Comparison of ENCODE assay signal across 25 cellular contexts in the genomic region with DNA sequence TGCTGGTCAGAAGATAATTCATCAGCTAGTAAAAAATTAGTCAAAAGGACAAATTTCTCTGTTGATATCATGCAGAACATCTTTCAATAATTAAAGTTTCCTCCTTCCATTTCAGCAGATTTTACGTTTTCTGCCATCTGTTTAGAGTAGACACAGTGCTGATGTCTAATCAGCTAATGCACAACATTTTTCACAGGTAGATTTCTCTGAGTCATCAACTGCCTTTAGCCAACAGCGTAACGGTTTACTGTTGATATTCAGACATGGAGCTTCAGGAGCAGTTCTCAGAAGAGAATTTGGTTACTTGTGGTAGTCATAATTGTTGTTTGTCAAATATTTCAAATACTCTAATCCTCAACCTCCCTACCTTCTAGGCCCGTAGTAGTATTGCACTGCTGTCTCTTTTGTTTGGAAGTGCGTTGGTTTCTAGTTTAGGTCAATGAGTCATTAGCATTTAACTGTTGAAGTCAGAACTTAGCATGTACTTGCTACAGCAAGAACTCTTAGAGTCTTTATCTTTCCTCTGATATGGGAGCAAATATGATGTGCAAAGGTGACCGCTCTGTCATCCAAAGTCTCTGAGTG.
DNase-seq lines count a peak whose midpoint lies in the region; ATAC-seq, FAIRE-seq and TF ChIP-seq lines count a peak whose summit lies in the region.
"Had no signal": no experiment of that assay in that cellular context is flagged by ENCODE, and none has a peak within 500 bp of the region (broad histone marks: within the 10 kb centered on the region; RNA-seq: fewer than 3 reads in every experiment).

No MANE protein-coding gene starts in this region.

- peak; percentile 33; the same call in 1 of the 2 replicates for TF ChIP-seq EP300 in K562 (IDR thresholded peaks at IDR 0.05; ENCODE audit: low read length)

- BruUV-seq in K562 (replicated peaks; lab: Mats Ljungman, UMichigan): no TSS peak

- no peaks in the 10 kb centered on the region for H3K9me1 ChIP-seq in K562 (ENCODE audit: control insufficient read depth, insufficient read depth, low read length)

- H3K27ac ChIP-seq in K562 (ENCODE audit: extremely low read depth, low read depth, low read length): peak overlapping the region; percentile 58; the same call in 1 of the 3 replicates
- H3K27ac ChIP-seq: A549, GM23248, Peyer's patch had no signal

- peak overlapping the region; percentile 70 for H2AFZ ChIP-seq in K562 (ENCODE audit: low read depth, low read length)
- H2AFZ ChIP-seq: GM23248 had no signal

- no peaks in the 10 kb centered on the region for H4K20me1 ChIP-seq in K562 (replicated peaks; ENCODE audit: control insufficient read depth, insufficient read depth, low read length)

- ATAC-seq in K562 (peak; percentile 67; the same call in 2 of the 3 replicates), left cardiac atrium (no peak), GM18502 (IDR thresholded peaks at IDR 0.05; ENCODE audit: poor library complexity, unreplicated experiment) (no peak), GM21825 (IDR thresholded peaks at IDR 0.05; ENCODE audit: unreplicated experiment) (no peak)
- ATAC-seq: A549; CD8-positive, alpha-beta T cell had no signal

- in situ Hi-C loops in K562 (cut with MboI): no loop called here

- POLR2A ChIA-PET in K562 (lab: Yijun Ruan, JAX): no interaction called here

- no peak for TF ChIP-seq POLR2A in K562 (conservative IDR thresholded peaks at IDR 0.05)

- WGBS in K562 (ENCODE audit: insufficient coverage, low coverage, missing lambda C conversion rate): 6% methylated on average over 6 of the region's 6 CpGs

- H3K4me1 ChIP-seq in K562 (replicated peaks in 1 of 2; ENCODE audit: control insufficient read depth in 2 of 2, insufficient read depth in 2 of 2, low read length in 2 of 2): no peaks in the 10 kb centered on the region; a peak in 1 of 5 replicates
- H3K4me1 ChIP-seq: Caco-2, Peyer's patch had no signal

- FAIRE-seq in K562 (lab: Jason Lieb, UNC): peak; percentile 15
- FAIRE-seq in D721Med (lab: Jason Lieb, UNC): no peak
- FAIRE-seq: A549, GM12892 had no signal

- no peak overlapping the region for H3K4me2 ChIP-seq in K562 (ENCODE audit: insufficient read depth, low read length)
- H3K4me2 ChIP-seq: A549 had no signal

- TF ChIP-seq RAD21 in K562 (CRISPR knock-in tag; conservative IDR thresholded peaks at IDR 0.05 in 1 of 2, IDR thresholded peaks at IDR 0.05 in 1 of 2): no peak

- no peaks in the 10 kb centered on the region for H3K9me3 ChIP-seq in K562 (replicated peaks; ENCODE audit: control insufficient read depth, insufficient read depth, low read depth, low read length)
- H3K9me3 ChIP-seq: A549, Caco-2, Peyer's patch had no signal

- H3K27me3 ChIP-seq in K562 (ENCODE audit: control insufficient read depth in 2 of 2, insufficient read depth in 2 of 2, low read length in 2 of 2): no peaks in the 10 kb centered on the region
- H3K27me3 ChIP-seq: Peyer's patch had no signal

- TF ChIP-seq CTCF in K562 (IDR thresholded peaks at IDR 0.05 in 2 of 3, conservative IDR thresholded peaks at IDR 0.05 in 1 of 3; ENCODE audit: insufficient read depth in 2 of 3, low read depth in 1 of 3, low read length in 3 of 3) (no peak), D721Med (IDR thresholded peaks at IDR 0.05; ENCODE audit: insufficient read depth, missing control alignments) (no peak)

- H3K9ac ChIP-seq in K562 (ENCODE audit: insufficient read depth in 1 of 2, low read depth in 2 of 2, low read length in 2 of 2): no peak overlapping the region
- H3K9ac ChIP-seq: GM23248 had no signal

- no peak overlapping the region for H3K4me3 ChIP-seq in K562
- H3K4me3 ChIP-seq: A549, GM23248, Peyer's patch had no signal

- DNase-seq in M059J (ENCODE audit: low read depth) (peak; percentile 57), K562 (ENCODE audit: extremely low read depth in 1 of 4, low spot score in 3 of 4) (peak in 1 of 4 experiments; percentile 9), kidney tubule cell (ENCODE audit: low spot score) (peak; percentile 33), renal cortical epithelial cell (ENCODE audit: low read depth) (peak; percentile 56), left cardiac atrium (no peak), D721Med (ENCODE audit: insufficient read length, low spot score) (no peak)
- DNase-seq: C1 segment of cervical spinal cord; Caco-2; CD8-positive, alpha-beta T cell; DND-41; GM23248; HCEC 1CT; NCI-H1092; NCI-H1436; NCI-H187 treated with DMSO at 0.1 percent for 48 hours; NCI-H2107; NCI-H446; NCI-H526 treated with DMSO at 0.1 percent for 48 hours; Peyer's patch; SHP77 treated with DMSO at 0.1 percent for 48 hours; T-helper 1 cell had no signal

- H3K36me3 ChIP-seq in K562 (ENCODE audit: control insufficient read depth, insufficient read depth, low read length): no peaks in the 10 kb centered on the region
- H3K36me3 ChIP-seq: Peyer's patch had no signal

- intact Hi-C loops in K562 (cut with micrococcal nuclease): no loop called here
- intact Hi-C loops in left cardiac atrium (cut with DNase I): no loop called here

- no peaks in the 10 kb centered on the region for H3K79me2 ChIP-seq in K562 (ENCODE audit: control insufficient read depth, insufficient read depth, low read length)

- CTCF ChIA-PET in K562 (lab: Yijun Ruan, JAX; ENCODE audit: low intra/inter-chr PET ratio): no interaction called here

TF ChIP-seq in K562, 482 proteins besides CTCF, POLR2A, EP300 and RAD21 (continues in another document):
- TF ChIP-seq FOXJ3 (CRISPR knock-in tag; IDR thresholded peaks at IDR 0.05) (no peak), SRSF9 (IDR thresholded peaks at IDR 0.05; ENCODE audit: borderline replicate concordance, low read depth, low read length) (no peak), PHTF2 (CRISPR knock-in tag; IDR thresholded peaks at IDR 0.05) (no peak), NCOA1 (IDR thresholded peaks at IDR 0.05; ENCODE audit: low read depth) (no peak), NRF1 (conservative IDR thresholded peaks at IDR 0.05 in 1 of 2, IDR thresholded peaks at IDR 0.05 in 1 of 2) (no peak), ZNF699 (CRISPR knock-in tag; IDR thresholded peaks at IDR 0.05; ENCODE audit: insufficient replicate concordance) (no peak), STAT5A (IDR thresholded peaks at IDR 0.05; ENCODE audit: borderline replicate concordance, low read length) (peak; percentile 10; the same call in 1 of the 2 replicates), YY1 (IDR thresholded peaks at IDR 0.05; ENCODE audit: borderline replicate concordance in 1 of 3, control insufficient read depth in 1 of 3, extremely low read depth in 1 of 3, insufficient read depth in 3 of 3, insufficient read length in 1 of 3, insufficient replicate concordance in 2 of 3, low read depth in 1 of 3, low read length in 2 of 3) (no peak), ZNF780A (CRISPR knock-in tag; IDR thresholded peaks at IDR 0.05) (no peak), NR3C1 (CRISPR knock-in tag; IDR thresholded peaks at IDR 0.05) (no peak), ZNF224 (CRISPR knock-in tag; IDR thresholded peaks at IDR 0.05) (no peak), FOXM1 (IDR thresholded peaks at IDR 0.05; ENCODE audit: low read depth) (peak; percentile 63; the same call in 1 of the 2 replicates), FOXM1 (CRISPR knock-in tag; IDR thresholded peaks at IDR 0.05; ENCODE audit: low read depth) (no peak), ZNF77 (CRISPR knock-in tag; IDR thresholded peaks at IDR 0.05) (no peak), PHB2 (IDR thresholded peaks at IDR 0.05; ENCODE audit: low read depth) (no peak)
- TF ChIP-seq, protein P1, sequence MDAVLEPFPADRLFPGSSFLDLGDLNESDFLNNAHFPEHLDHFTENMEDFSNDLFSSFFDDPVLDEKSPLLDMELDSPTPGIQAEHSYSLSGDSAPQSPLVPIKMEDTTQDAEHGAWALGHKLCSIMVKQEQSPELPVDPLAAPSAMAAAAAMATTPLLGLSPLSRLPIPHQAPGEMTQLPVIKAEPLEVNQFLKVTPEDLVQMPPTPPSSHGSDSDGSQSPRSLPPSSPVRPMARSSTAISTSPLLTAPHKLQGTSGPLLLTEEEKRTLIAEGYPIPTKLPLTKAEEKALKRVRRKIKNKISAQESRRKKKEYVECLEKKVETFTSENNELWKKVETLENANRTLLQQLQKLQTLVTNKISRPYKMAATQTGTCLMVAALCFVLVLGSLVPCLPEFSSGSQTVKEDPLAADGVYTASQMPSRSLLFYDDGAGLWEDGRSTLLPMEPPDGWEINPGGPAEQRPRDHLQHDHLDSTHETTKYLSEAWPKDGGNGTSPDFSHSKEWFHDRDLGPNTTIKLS (IDR thresholded peaks at IDR 0.05; ENCODE audit: borderline replicate concordance, low read depth): no peak
- TF ChIP-seq, protein P2, sequence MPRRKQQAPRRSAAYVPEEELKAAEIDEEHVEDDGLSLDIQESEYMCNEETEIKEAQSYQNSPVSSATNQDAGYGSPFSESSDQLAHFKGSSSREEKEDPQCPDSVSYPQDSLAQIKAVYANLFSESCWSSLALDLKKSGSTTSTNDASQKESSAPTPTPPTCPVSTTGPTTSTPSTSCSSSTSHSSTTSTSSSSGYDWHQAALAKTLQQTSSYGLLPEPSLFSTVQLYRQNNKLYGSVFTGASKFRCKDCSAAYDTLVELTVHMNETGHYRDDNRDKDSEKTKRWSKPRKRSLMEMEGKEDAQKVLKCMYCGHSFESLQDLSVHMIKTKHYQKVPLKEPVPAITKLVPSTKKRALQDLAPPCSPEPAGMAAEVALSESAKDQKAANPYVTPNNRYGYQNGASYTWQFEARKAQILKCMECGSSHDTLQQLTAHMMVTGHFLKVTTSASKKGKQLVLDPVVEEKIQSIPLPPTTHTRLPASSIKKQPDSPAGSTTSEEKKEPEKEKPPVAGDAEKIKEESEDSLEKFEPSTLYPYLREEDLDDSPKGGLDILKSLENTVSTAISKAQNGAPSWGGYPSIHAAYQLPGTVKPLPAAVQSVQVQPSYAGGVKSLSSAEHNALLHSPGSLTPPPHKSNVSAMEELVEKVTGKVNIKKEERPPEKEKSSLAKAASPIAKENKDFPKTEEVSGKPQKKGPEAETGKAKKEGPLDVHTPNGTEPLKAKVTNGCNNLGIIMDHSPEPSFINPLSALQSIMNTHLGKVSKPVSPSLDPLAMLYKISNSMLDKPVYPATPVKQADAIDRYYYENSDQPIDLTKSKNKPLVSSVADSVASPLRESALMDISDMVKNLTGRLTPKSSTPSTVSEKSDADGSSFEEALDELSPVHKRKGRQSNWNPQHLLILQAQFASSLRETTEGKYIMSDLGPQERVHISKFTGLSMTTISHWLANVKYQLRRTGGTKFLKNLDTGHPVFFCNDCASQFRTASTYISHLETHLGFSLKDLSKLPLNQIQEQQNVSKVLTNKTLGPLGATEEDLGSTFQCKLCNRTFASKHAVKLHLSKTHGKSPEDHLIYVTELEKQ (CRISPR knock-in tag; IDR thresholded peaks at IDR 0.05): no peak
- TF ChIP-seq, protein P3, sequence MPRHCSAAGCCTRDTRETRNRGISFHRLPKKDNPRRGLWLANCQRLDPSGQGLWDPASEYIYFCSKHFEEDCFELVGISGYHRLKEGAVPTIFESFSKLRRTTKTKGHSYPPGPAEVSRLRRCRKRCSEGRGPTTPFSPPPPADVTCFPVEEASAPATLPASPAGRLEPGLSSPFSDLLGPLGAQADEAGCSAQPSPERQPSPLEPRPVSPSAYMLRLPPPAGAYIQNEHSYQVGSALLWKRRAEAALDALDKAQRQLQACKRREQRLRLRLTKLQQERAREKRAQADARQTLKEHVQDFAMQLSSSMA (CRISPR knock-in tag; IDR thresholded peaks at IDR 0.05): no peak

Comparison
In these comparisons a context has a peak if more than half of its experiments do, and no peak if none do; other contexts are left out.
1. DNase-seq: peak in M059J (single experiment), kidney tubule cell (single experiment) and renal cortical epithelial cell (single experiment); none in left cardiac atrium (single experiment) and D721Med (single experiment).